ENCODE assay signal across 27 cellular contexts in genomic region chr9:110284211-110284849, GRCh38. TPM values are rescaled to one million over a fixed set of nuclear protein-coding genes. Genes with fewer than 3 reads are reported as not detected.
DNase-seq lines count a peak whose midpoint lies in the region; ATAC-seq and TF ChIP-seq lines count a peak whose summit lies in the region.
"Had no signal": no experiment of that assay in that cellular context is flagged by ENCODE, and none has a peak within 500 bp of the region (broad histone marks: within the 10 kb centered on the region; RNA-seq: fewer than 3 reads in every experiment).

No MANE protein-coding gene starts in this region.

- H3K27me3 ChIP-seq in psoas muscle (ENCODE audit: insufficient read depth in 3 of 3, low read length in 2 of 3) = no peaks in the 10 kb centered on the region
- H3K27me3 ChIP-seq: gastroesophageal sphincter had no signal

- intact Hi-C loops in psoas muscle (cut with DNase I) = no loop called here

- H3K9me3 Mint-ChIP-seq in nephron = no peaks in the 10 kb centered on the region
- H3K9me3 Mint-ChIP-seq: activated CD4-positive, alpha-beta memory T cell treated with anti-CD3 and anti-CD28 coated beads, Interleukin-2, amount 10 ng/mL, durations not matched to agents 7 days and 5 days; mesothelial cell of epicardium had no signal

- no peak overlapping the region for H3K4me3 ChIP-seq in GM12865 (ENCODE audit: low read depth, low read length)
- H3K4me3 ChIP-seq in epithelial cell of proximal tubule (ENCODE audit: low read depth, low read length) = peak overlapping the region; percentile 4
- no peak overlapping the region for H3K4me3 ChIP-seq in psoas muscle
- H3K4me3 ChIP-seq: cardiac muscle cell, gastroesophageal sphincter had no signal

- TF ChIP-seq CTCF in GM12865 (IDR thresholded peaks at IDR 0.05; ENCODE audit: insufficient read depth, low read depth, low read length, missing control alignments) = no peak
- no peak for TF ChIP-seq CTCF in epithelial cell of proximal tubule (conservative IDR thresholded peaks at IDR 0.05; ENCODE audit: low read depth, low read length)
- no peak for TF ChIP-seq CTCF in nephron (IDR thresholded peaks at IDR 0.05; ENCODE audit: unreplicated experiment in 3 of 3)
- no peak for TF ChIP-seq CTCF in psoas muscle (IDR thresholded peaks at IDR 0.05)

- no peak overlapping the region for H3K27ac ChIP-seq in psoas muscle
- H3K27ac ChIP-seq: cardiac muscle cell, gastroesophageal sphincter had no signal

- DNase-seq in GM12865 (ENCODE audit: low read depth) = peak; percentile 9
- no peak for DNase-seq in epithelial cell of proximal tubule (ENCODE audit: low read depth)
- no peak for DNase-seq in psoas muscle
- DNase-seq in A172 (ENCODE audit: low spot score) = no peak
- no peak for DNase-seq in NCI-H2107 treated with DMSO at 0.1 percent for 48 hours (lab: John Stamatoyannopoulos, UW; ENCODE audit: unreplicated experiment)
- no peak for DNase-seq in GDM1 (lab: John Stamatoyannopoulos, UW)
- DNase-seq: activated CD4-positive, alpha-beta memory T cell treated with anti-CD3 and anti-CD28 coated beads, Interleukin-2, amount 10 ng/mL, durations not matched to agents 7 days and 5 days; activated CD4-positive, CD25-positive, alpha-beta regulatory T cell; activated T-cell treated with anti-CD3 and anti-CD28 coated beads, Interleukin-2, amount 50 U/mL, for 1 hour; dermis blood vessel endothelial cell; NCI-H1092 treated with DMSO at 0.1 percent for 48 hours; NCI-H2081 treated with DMSO at 0.1 percent for 48 hours; NCI-H510A; T-helper 9 cell had no signal

- H3K4me1 Mint-ChIP-seq in nephron = peaks cover 9% of the 10 kb centered on the region
- H3K4me1 Mint-ChIP-seq: activated CD4-positive, alpha-beta memory T cell treated with anti-CD3 and anti-CD28 coated beads, Interleukin-2, amount 10 ng/mL, durations not matched to agents 7 days and 5 days; neural crest cell had no signal

- WGBS in psoas muscle, 3 donors = 89 to 95% (median 92%) methylated on average over 6 of the region's 6 CpGs

- ATAC-seq in HG03175 (IDR thresholded peaks at IDR 0.05; ENCODE audit: unreplicated experiment) (peak; percentile 32), psoas muscle (no peak)
- ATAC-seq: gastroesophageal sphincter, SK-N-SH treated with all-trans-retinoic acid at 6 μM for 48 hours had no signal

- H3K27me3 Mint-ChIP-seq in nephron (ENCODE audit: low read depth) = peaks cover 14% of the 10 kb centered on the region
- H3K27me3 Mint-ChIP-seq: activated CD4-positive, alpha-beta memory T cell treated with anti-CD3 and anti-CD28 coated beads, Interleukin-2, amount 10 ng/mL, durations not matched to agents 7 days and 5 days; progenitor cell of endocrine pancreas had no signal

- H3K36me3 ChIP-seq in psoas muscle (ENCODE audit: insufficient read depth in 1 of 2, low read depth in 1 of 2) = no peaks in the 10 kb centered on the region
- H3K36me3 ChIP-seq: cardiac muscle cell, gastroesophageal sphincter had no signal

- H3K4me3 Mint-ChIP-seq in nephron = peak overlapping the region in 1 of 3 experiments; percentile 33
- H3K4me3 Mint-ChIP-seq: activated CD4-positive, alpha-beta memory T cell treated with anti-CD3 and anti-CD28 coated beads, Interleukin-2, amount 10 ng/mL, durations not matched to agents 7 days and 5 days; mesothelial cell of epicardium; neural crest cell had no signal

- no peaks in the 10 kb centered on the region for H3K36me3 Mint-ChIP-seq in nephron (ENCODE audit: low read depth)
- H3K36me3 Mint-ChIP-seq: mesothelial cell of epicardium had no signal

- H3K27ac Mint-ChIP-seq in nephron = peak overlapping the region; percentile 75 to 93 (median 80)
- H3K27ac Mint-ChIP-seq: activated CD4-positive, alpha-beta memory T cell treated with anti-CD3 and anti-CD28 coated beads, Interleukin-2, amount 10 ng/mL, durations not matched to agents 7 days and 5 days; mesothelial cell of epicardium had no signal

- H3K4me1 ChIP-seq in psoas muscle = no peaks in the 10 kb centered on the region
- H3K4me1 ChIP-seq: gastroesophageal sphincter had no signal

- no peaks in the 10 kb centered on the region for H3K9me3 ChIP-seq in psoas muscle
- H3K9me3 ChIP-seq: gastroesophageal sphincter had no signal

RNA-seq across cellular contexts. Expression of gene TXN, which starts 28.0 kb away (rescaled TPM):
- total RNA-seq in epithelial cell of proximal tubule = 307 and 390 TPM in 2 replicates
- total RNA-seq in psoas muscle = 100 to 1,000 TPM in 1 of 4 donors, 10 to 100 TPM in 3; 38.0 to 118 (median 71.6) TPM
- polyA plus RNA-seq in psoas muscle = 100 to 1,000 TPM in 2 of 3 donors, 10 to 100 TPM in 1; 73.4 to 366 (median 135) TPM
- 851 and 892 TPM in 2 replicates for total RNA-seq in A172 (2014; rRNA removed; shearing (Covaris generic))

RNA-seq across cellular contexts. Expression of gene TXNDC8, which starts 53.3 kb away (rescaled TPM):
- total RNA-seq in epithelial cell of proximal tubule (not detected in 2 replicates), psoas muscle (not detected)
- not detected for polyA plus RNA-seq in psoas muscle
- not detected in 2 replicates for total RNA-seq in A172 (2014; rRNA removed; shearing (Covaris generic))
- total RNA-seq: A673; activated CD4-positive, alpha-beta memory T cell treated with anti-CD3 and anti-CD28 coated beads, Interleukin-2, amount 10 ng/mL, durations not matched to agents 7 days and 5 days; cardiac muscle cell; dermis blood vessel endothelial cell; endothelial cell of umbilical vein; gastroesophageal sphincter; H4; mesothelial cell of epicardium; neural crest cell; progenitor cell of endocrine pancreas; RPMI7951 had no signal
- polyA plus RNA-seq: BJ, cardiac muscle cell, endothelial cell of umbilical vein had no signal
